Comparison of ENCODE assay signal across 8 cellular contexts in the genomic region with DNA sequence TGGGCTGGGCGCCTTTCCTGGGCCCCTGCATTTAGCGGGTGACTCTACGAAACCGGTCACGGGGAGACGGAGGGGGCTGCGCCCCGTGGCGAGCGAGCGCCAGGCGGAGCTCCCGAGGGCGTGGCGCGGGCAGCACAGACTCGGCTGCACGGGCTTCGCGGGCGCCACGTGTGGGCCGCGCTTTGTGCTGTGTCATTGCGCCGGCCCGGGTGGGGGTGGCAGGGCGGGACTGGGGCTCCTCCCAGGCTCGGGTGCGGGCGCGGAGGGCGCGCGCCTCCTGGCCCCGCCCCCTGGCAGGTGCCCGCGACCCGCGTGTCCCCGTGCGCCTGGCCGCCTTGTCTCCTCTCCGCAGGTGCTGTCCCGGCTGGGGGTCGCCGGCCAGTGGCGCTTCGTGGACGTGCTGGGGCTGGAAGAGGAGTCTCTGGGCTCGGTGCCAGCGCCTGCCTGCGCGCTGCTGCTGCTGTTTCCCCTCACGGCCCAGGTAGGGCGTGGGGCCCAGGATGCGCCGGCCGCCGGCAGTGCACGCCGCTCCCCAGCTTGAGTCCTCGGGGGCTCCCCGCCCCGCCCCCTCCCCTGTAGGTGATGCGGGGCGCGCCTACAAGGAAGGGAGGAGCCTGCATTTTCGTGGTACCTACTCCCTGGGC. TPM values are rescaled to one million over a fixed set of nuclear protein-coding genes. Genes with fewer than 3 reads are reported as not detected.
DNase-seq lines count a peak whose midpoint lies in the region; ATAC-seq and TF ChIP-seq lines count a peak whose summit lies in the region.

No MANE protein-coding gene starts in this region.

- DNase-seq in EL (peak; percentile 60), NCI-H1105 treated with DMSO at 0.1 percent for 48 hours (lab: John Stamatoyannopoulos, UW) (peak; percentile 75), activated T-cell treated with anti-CD3 and anti-CD28 coated beads for 4 hours (peak; percentile 19), fibroblast of peridontal ligament (ENCODE audit: extremely low read depth) (peak; percentile 22), type B pancreatic cell (ENCODE audit: extremely low spot score, unreplicated experiment) (peak; percentile 74)

- H3K27me3 Mint-ChIP-seq in nephron (ENCODE audit: low read depth) (peaks cover 23% of the 10 kb centered on the region), type B pancreatic cell (peaks cover 29% of the 10 kb centered on the region)

- ATAC-seq in GM21723 (IDR thresholded peaks at IDR 0.05; ENCODE audit: unreplicated experiment) (peak; percentile 71), GM18870 (IDR thresholded peaks at IDR 0.05; ENCODE audit: unreplicated experiment) (no peak)

- peak overlapping the region in 2 of 3 experiments; percentile 62 to 83 for H3K27ac Mint-ChIP-seq in nephron
- H3K27ac Mint-ChIP-seq in type B pancreatic cell: no peak overlapping the region

- H3K4me3 Mint-ChIP-seq in nephron: peak overlapping the region; percentile 93 to 96 (median 95)
- H3K4me3 Mint-ChIP-seq in type B pancreatic cell: peak overlapping the region; percentile 92

- H3K9me3 Mint-ChIP-seq in nephron: no peaks in the 10 kb centered on the region
- no peaks in the 10 kb centered on the region for H3K9me3 Mint-ChIP-seq in type B pancreatic cell

- H3K4me1 Mint-ChIP-seq in nephron: peaks cover 20% of the 10 kb centered on the region
- peaks cover 21% of the 10 kb centered on the region for H3K4me1 Mint-ChIP-seq in type B pancreatic cell (ENCODE audit: unreplicated experiment)

- TF ChIP-seq CTCF in nephron (IDR thresholded peaks at IDR 0.05; ENCODE audit: unreplicated experiment in 3 of 3): no peak
- TF ChIP-seq CTCF in type B pancreatic cell (conservative IDR thresholded peaks at IDR 0.05): no peak

- H3K36me3 Mint-ChIP-seq in nephron (ENCODE audit: low read depth) (peaks cover 15% of the 10 kb centered on the region), type B pancreatic cell (peaks cover 13% of the 10 kb centered on the region)

RNA-seq across cellular contexts. Expression of a gene that starts 0.7 kb away (rescaled TPM):
- total RNA-seq in type B pancreatic cell (ENCODE audit: low replicate concordance): 45.1 and 183 TPM in 2 replicates

RNA-seq across cellular contexts. Expression of a gene that starts 43.0 kb away (rescaled TPM):
- 18.6 and 33.3 TPM in 2 replicates for total RNA-seq in type B pancreatic cell (ENCODE audit: low replicate concordance)

Comparison
In these comparisons a context has a peak if more than half of its experiments do, and no peak if none do; other contexts are left out.
1. DNase-seq: peak in every context shown above with its lines; median percentile 75 in NCI-H1105 treated with DMSO at 0.1 percent for 48 hours; 74 in type B pancreatic cell; 60 in EL; 22 in fibroblast of peridontal ligament; 19 in activated T-cell treated with anti-CD3 and anti-CD28 coated beads for 4 hours.